ENCODE assay signal across 24 cellular contexts in the genomic region with DNA sequence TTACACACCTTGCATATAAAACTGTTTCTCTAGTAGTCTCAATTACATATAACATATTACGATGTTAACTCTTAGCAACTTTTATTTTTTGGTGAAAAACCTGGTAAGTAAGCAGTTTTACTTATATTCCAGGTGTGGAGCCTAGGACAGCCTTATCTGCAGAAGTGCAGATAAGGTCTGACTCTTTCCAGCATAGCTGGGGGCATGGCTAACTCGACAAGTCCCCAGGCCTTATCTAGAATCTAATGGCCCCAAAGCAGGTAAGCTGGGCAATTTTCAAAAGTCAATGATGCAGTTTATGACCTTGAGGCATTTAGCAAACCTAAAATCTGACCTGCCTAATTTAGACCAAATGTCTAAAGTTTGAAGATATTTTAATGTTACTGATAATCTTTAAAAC. TPM values are rescaled to one million over a fixed set of nuclear protein-coding genes. Genes with fewer than 3 reads are reported as not detected.
"Had no signal": no experiment of that assay in that cellular context is flagged by ENCODE, and none has a peak within 500 bp of the region (broad histone marks: within the 10 kb centered on the region; RNA-seq: fewer than 3 reads in every experiment).

No MANE protein-coding gene starts in this region.

- H3K27ac ChIP-seq: brain microvascular endothelial cell, coronary artery, neural progenitor cell, psoas muscle had no signal

- H3K4me3 Mint-ChIP-seq: activated CD4-positive, alpha-beta T cell treated with anti-CD3 and anti-CD28 coated beads, Interleukin-2, amount 10 ng/mL, durations not matched to agents 7 days and 5 days; mesothelial cell of epicardium; neural progenitor cell had no signal

- ATAC-seq: activated CD4-positive, CD25-positive, alpha-beta regulatory T cell treated with anti-CD3 and anti-CD28 coated beads, Interleukin-2, amount 50 U/mL, for 24 hours; psoas muscle; right cardiac atrium had no signal

- H3K4me3 ChIP-seq: coronary artery, lung, neural progenitor cell, psoas muscle, skin epidermis, stomach, upper lobe of left lung had no signal

- DNase-seq: activated CD4-positive, alpha-beta T cell treated with anti-CD3 and anti-CD28 coated beads, Interleukin-2, amount 10 ng/mL, durations not matched to agents 7 days and 5 days; activated gamma-delta T cell treated with Interleukin-2 at 50 U/mL for 16 hours; aorta; brain microvascular endothelial cell; central memory CD4-positive, alpha-beta T cell; erythroblast; foreskin melanocyte; glutamatergic neuron; hypothalamus; psoas muscle; right cardiac atrium; stimulated activated CD4-positive, alpha-beta T cell treated with anti-CD3 and anti-CD28 coated beads, Interleukin-4, amount 100 ng/mL, for 1 hour; stomach; T-helper 1 cell; T1000; upper lobe of left lung had no signal

- H3K9ac ChIP-seq: neural progenitor cell had no signal

- H3K9me3 ChIP-seq: psoas muscle, stomach, upper lobe of left lung had no signal

- H3K27me3 Mint-ChIP-seq: activated CD4-positive, alpha-beta T cell treated with anti-CD3 and anti-CD28 coated beads, Interleukin-2, amount 10 ng/mL, durations not matched to agents 7 days and 5 days had no signal

- H3K27ac Mint-ChIP-seq: activated CD4-positive, alpha-beta T cell treated with anti-CD3 and anti-CD28 coated beads, Interleukin-2, amount 10 ng/mL, durations not matched to agents 7 days and 5 days; mesothelial cell of epicardium; neural progenitor cell had no signal

- H3K27me3 ChIP-seq: brain microvascular endothelial cell, neural progenitor cell, stomach, upper lobe of left lung had no signal

- H3K36me3 ChIP-seq: brain microvascular endothelial cell, neural progenitor cell, stomach, upper lobe of left lung had no signal

- H3K4me2 ChIP-seq: neural progenitor cell had no signal

- H2AFZ ChIP-seq: neural progenitor cell had no signal

RNA-seq across cellular contexts. Expression of gene SSTR3, which starts 20.0 kb away (rescaled TPM):
- total RNA-seq: aorta, osteoblast, psoas muscle, right cardiac atrium had no signal
- polyA plus RNA-seq: aorta, keratinocyte, right cardiac atrium had no signal

RNA-seq across cellular contexts. Expression of gene IL2RB, which starts 42.5 kb away (rescaled TPM):
- total RNA-seq: osteoblast had no signal
